11 cellular contexts compared by ENCODE assay signal in genomic region chr12:53236443-53237111, GRCh38. TPM values are rescaled to one million over a fixed set of nuclear protein-coding genes. Genes with fewer than 3 reads are reported as not detected.
DNase-seq lines count a peak whose midpoint lies in the region; ATAC-seq and TF ChIP-seq lines count a peak whose summit lies in the region.
"Had no signal": no experiment of that assay in that cellular context is flagged by ENCODE, and none has a peak within 500 bp of the region (broad histone marks: within the 10 kb centered on the region; RNA-seq: fewer than 3 reads in every experiment).

No MANE protein-coding gene starts in this region.

- H2AFZ ChIP-seq in KMS-11 (ENCODE audit: low read depth): peak overlapping the region; percentile 24; the same call in 1 of the 2 replicates

- H3K9me3 ChIP-seq in BLaER1 (no peaks in the 10 kb centered on the region), esophagus squamous epithelium (no peaks in the 10 kb centered on the region)
- H3K9me3 ChIP-seq: right lobe of liver had no signal

- intact Hi-C loops in esophagus squamous epithelium (cut with DNase I): no loop called here
- intact Hi-C loops in Right ventricle myocardium inferior (cut with DNase I): no loop called here

- H3K36me3 ChIP-seq in BLaER1: no peaks in the 10 kb centered on the region
- no peaks in the 10 kb centered on the region for H3K36me3 ChIP-seq in KMS-11 (ENCODE audit: insufficient read depth)
- H3K36me3 ChIP-seq in esophagus squamous epithelium: no peaks in the 10 kb centered on the region
- H3K36me3 ChIP-seq: right lobe of liver had no signal

- TF ChIP-seq POLR2A in esophagus squamous epithelium (IDR thresholded peaks at IDR 0.05): no peak

- H3K4me3 ChIP-seq in BLaER1: no peak overlapping the region
- H3K4me3 ChIP-seq in KMS-11 (IDR thresholded peaks at IDR 0.05; ENCODE audit: insufficient read depth, low read depth, low read length): no peak overlapping the region
- no peak overlapping the region for H3K4me3 ChIP-seq in esophagus squamous epithelium
- H3K4me3 ChIP-seq: right lobe of liver, SK-N-MC had no signal

- no peaks in the 10 kb centered on the region for H3K9me3 Mint-ChIP-seq in activated T-cell treated with anti-CD3 and anti-CD28 coated beads, Interleukin-2, amount 50 U/mL, for 24 hours

- H3K4me1 ChIP-seq in BLaER1: peaks cover 50% of the 10 kb centered on the region
- H3K4me1 ChIP-seq in KMS-11 (ENCODE audit: low read depth, poor library complexity, severe bottlenecking): peaks cover 53% of the 10 kb centered on the region
- H3K4me1 ChIP-seq in esophagus squamous epithelium: peaks cover 34 to 54% (median 38%) of the 10 kb centered on the region in 3 donors

- WGBS in esophagus squamous epithelium, 2 donors: 73 to 80% methylated on average over 1 of the region's 1 CpG

- H3K9ac ChIP-seq in BLaER1 (0 out of 2 replicates have a peak overlapping the region, but pooled peaks have one; percentile 21), KMS-11 (no peak overlapping the region)

- no peak for TF ChIP-seq CTCF in KMS-11 (conservative IDR thresholded peaks at IDR 0.05; ENCODE audit: low read depth, low read length)
- no peak for TF ChIP-seq CTCF in esophagus squamous epithelium (IDR thresholded peaks at IDR 0.05)

- peak; percentile 64 for DNase-seq in activated T-cell treated with anti-CD3 and anti-CD28 coated beads, Interleukin-2, amount 50 U/mL, for 24 hours
- no peak for DNase-seq in esophagus squamous epithelium (lab: John Stamatoyannopoulos, UW)
- DNase-seq in Right ventricle myocardium inferior (ENCODE audit: missing footprints): no peak
- DNase-seq in D341Med (ENCODE audit: low spot score): no peak
- DNase-seq: NCI-H1694 treated with DMSO at 0.1 percent for 48 hours had no signal

- peak overlapping the region; percentile 56 for H3K27ac Mint-ChIP-seq in activated T-cell treated with anti-CD3 and anti-CD28 coated beads, Interleukin-2, amount 50 U/mL, for 24 hours

- H3K4me2 ChIP-seq in BLaER1 (peak overlapping the region; percentile 99), KMS-11 (peak overlapping the region; percentile 28)

- peak overlapping the region; percentile 28; the same call in 1 of the 2 replicates for H3K27ac ChIP-seq in BLaER1
- no peak overlapping the region for H3K27ac ChIP-seq in KMS-11
- H3K27ac ChIP-seq in esophagus squamous epithelium: peak overlapping the region in 3 of 4 donors; percentile 23 to 100 (median 98)
- H3K27ac ChIP-seq: right lobe of liver, SK-N-MC had no signal

- peaks cover 52% of the 10 kb centered on the region for H3K4me1 Mint-ChIP-seq in activated T-cell treated with anti-CD3 and anti-CD28 coated beads, Interleukin-2, amount 50 U/mL, for 24 hours (ENCODE audit: low read depth)

- H4K20me1 ChIP-seq in BLaER1 (no peaks in the 10 kb centered on the region), KMS-11 (ENCODE audit: insufficient read depth) (no peaks in the 10 kb centered on the region)

- ATAC-seq in HG03097 (IDR thresholded peaks at IDR 0.05; ENCODE audit: low FRiP score, unreplicated experiment) (no peak), GM19324 (IDR thresholded peaks at IDR 0.05; ENCODE audit: low FRiP score, unreplicated experiment) (no peak), Right ventricle myocardium inferior (no peak)
- ATAC-seq: right lobe of liver had no signal

- H3K36me3 Mint-ChIP-seq in activated T-cell treated with anti-CD3 and anti-CD28 coated beads, Interleukin-2, amount 50 U/mL, for 24 hours (ENCODE audit: low read depth): no peaks in the 10 kb centered on the region

- H3K79me2 ChIP-seq in KMS-11 (ENCODE audit: insufficient read depth, low read depth): peaks cover 2% of the 10 kb centered on the region; the same call in 1 of the 2 replicates

- H3K4me3 Mint-ChIP-seq in activated T-cell treated with anti-CD3 and anti-CD28 coated beads, Interleukin-2, amount 50 U/mL, for 24 hours: peak overlapping the region; percentile 18

- no peaks in the 10 kb centered on the region for H3K27me3 Mint-ChIP-seq in activated T-cell treated with anti-CD3 and anti-CD28 coated beads, Interleukin-2, amount 50 U/mL, for 24 hours

- no peaks in the 10 kb centered on the region for H3K27me3 ChIP-seq in BLaER1
- no peaks in the 10 kb centered on the region for H3K27me3 ChIP-seq in KMS-11 (ENCODE audit: insufficient read depth, low read depth)
- H3K27me3 ChIP-seq in esophagus squamous epithelium: no peaks in the 10 kb centered on the region
- H3K27me3 ChIP-seq: right lobe of liver had no signal

RNA-seq across cellular contexts. Expression of gene RARG, which starts 4.6 kb away (rescaled TPM):
- total RNA-seq in esophagus squamous epithelium (100 to 1,000 TPM in 3 of 4 donors, 10 to 100 TPM in 1; 98.0 to 171 (median 125) TPM), Right ventricle myocardium inferior (18.2 TPM)

RNA-seq across cellular contexts. Expression of gene ITGB7, which starts 29.5 kb away (rescaled TPM):
- total RNA-seq in esophagus squamous epithelium (1 to 10 TPM; 4.2 to 7.2 (median 5.9) TPM), Right ventricle myocardium inferior (0.76 TPM)

RNA-seq across cellular contexts. Expression of gene ESPL1, which starts 31.5 kb away (rescaled TPM):
- total RNA-seq in esophagus squamous epithelium: 10 to 100 TPM; 32.2 to 85.6 (median 48.0) TPM
- 0.97 TPM for total RNA-seq in Right ventricle myocardium inferior

RNA-seq across cellular contexts. Expression of gene CSAD, which starts 55.9 kb away (rescaled TPM):
- total RNA-seq in esophagus squamous epithelium (10 to 100 TPM; 11.4 to 30.5 (median 15.7) TPM), Right ventricle myocardium inferior (10.8 TPM)

RNA-seq across cellular contexts. Expression of gene ZNF740, which starts 56.1 kb away (rescaled TPM):
- total RNA-seq in esophagus squamous epithelium (10 to 100 TPM in 2 of 4 donors, 1 to 10 TPM in 2; 6.9 to 21.2 (median 9.8) TPM), Right ventricle myocardium inferior (31.5 TPM)

Comparison
In these comparisons a context has a peak if more than half of its experiments do, and no peak if none do; other contexts are left out.
1. RNA of gene ESPL1, which starts 31.5 kb away (total RNA-seq): 32.2 to 85.6 TPM in esophagus squamous epithelium; 0.97 TPM in Right ventricle myocardium inferior (single experiment); every median in the first group is over 10 times any median in the second.